8 cellular contexts compared by ENCODE assay signal in the genomic region with DNA sequence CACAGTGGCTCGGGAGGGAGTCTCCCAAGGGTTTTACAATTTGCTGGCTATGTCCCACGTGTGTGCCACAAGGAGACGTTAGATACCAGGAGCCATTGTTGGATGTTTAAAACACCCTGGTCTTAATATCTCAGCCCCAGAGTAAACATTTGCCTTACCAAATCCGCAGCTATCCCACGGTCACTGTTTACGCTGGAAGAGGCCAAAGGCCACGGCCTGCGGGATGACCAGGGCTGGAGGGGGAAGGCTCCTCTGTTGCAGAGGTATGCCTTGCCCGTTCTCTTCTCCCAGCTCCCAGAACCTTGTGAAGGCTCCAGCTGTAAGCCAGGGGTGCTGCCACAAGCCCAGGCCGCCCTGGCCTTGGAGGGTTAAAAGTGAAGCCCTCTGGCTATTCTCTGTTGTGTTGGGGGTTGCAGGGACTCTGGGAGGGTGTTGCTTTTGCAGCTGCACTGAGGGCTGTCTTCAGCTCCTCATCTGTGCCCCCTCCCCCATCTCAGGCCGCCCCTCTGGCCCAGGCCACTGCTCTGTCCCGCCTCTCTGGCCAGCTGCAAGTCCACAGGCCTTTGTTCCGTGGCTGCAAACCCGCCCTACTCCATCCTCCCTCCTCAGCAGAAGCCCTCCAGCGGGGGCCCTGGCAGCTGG. TPM values are rescaled to one million over a fixed set of nuclear protein-coding genes. Genes with fewer than 3 reads are reported as not detected.
DNase-seq lines count a peak whose midpoint lies in the region; ATAC-seq and TF ChIP-seq lines count a peak whose summit lies in the region.

No MANE protein-coding gene starts in this region.

- H3K4me1 ChIP-seq in esophagus (ENCODE audit: control insufficient read depth in 2 of 2, insufficient read depth in 2 of 2, low read length in 1 of 2), result peaks cover 10 to 36% of the 10 kb centered on the region in 2 donors
- peaks cover 51% of the 10 kb centered on the region for H3K4me1 ChIP-seq in mucosa of stomach (ENCODE audit: control insufficient read depth, insufficient read depth, low read length)
- H3K4me1 ChIP-seq in upper lobe of left lung, result peaks cover 35 to 82% (median 55%) of the 10 kb centered on the region in 4 donors

- no peak for TF ChIP-seq EP300 in upper lobe of left lung (IDR thresholded peaks at IDR 0.05)

- peak overlapping the region; percentile 89 for H3K9ac ChIP-seq in mucosa of stomach (ENCODE audit: low read length)

- 31 to 45% methylated on average over 14 to 15 of the region's 15 CpGs for WGBS in esophagus, 2 donors
- 65 to 72% methylated on average over 15 of the region's 15 CpGs for WGBS in upper lobe of left lung, 2 donors

- DNase-seq in activated naive CD4-positive, alpha-beta T cell treated with Interleukin-2 at 50 U/mL for 16 hours, result peak; percentile 3
- no peak for DNase-seq in activated naive CD4-positive, alpha-beta T cell treated with anti-CD3 and anti-CD28 coated beads, Interleukin-2, amount 50 U/mL, for 16 hours
- DNase-seq in upper lobe of left lung (peak in 1 of 2 donors; percentile 49), SHP77 (lab: John Stamatoyannopoulos, UW) (no peak)
- DNase-seq in activated effector memory CD4-positive, alpha-beta T cell treated with Interleukin-2 at 50 U/mL for 16 hours, result no peak

- H3K4me3 ChIP-seq in esophagus (ENCODE audit: low read depth in 1 of 2, low read length in 2 of 2) (peak overlapping the region in 1 of 2 donors; percentile 90), mucosa of stomach (ENCODE audit: low read length) (no peak overlapping the region), upper lobe of left lung (peak overlapping the region in 2 of 4 donors; percentile 7 to 85)

- ATAC-seq in upper lobe of left lung (ENCODE audit: low FRiP score in 2 of 2) (no peak), HG02623 (IDR thresholded peaks at IDR 0.05; ENCODE audit: unreplicated experiment) (no peak)

- TF ChIP-seq CTCF in upper lobe of left lung (IDR thresholded peaks at IDR 0.05), result no peak

- no peak for TF ChIP-seq POLR2A in upper lobe of left lung (IDR thresholded peaks at IDR 0.05)

- no peaks in the 10 kb centered on the region for H3K36me3 ChIP-seq in esophagus (ENCODE audit: control insufficient read depth in 2 of 2, insufficient read depth in 2 of 2, low read length in 1 of 2)
- H3K36me3 ChIP-seq in mucosa of stomach (ENCODE audit: control insufficient read depth, insufficient read depth, low read length), result no peaks in the 10 kb centered on the region
- no peaks in the 10 kb centered on the region for H3K36me3 ChIP-seq in upper lobe of left lung

- H3K27ac ChIP-seq in esophagus (ENCODE audit: low read depth in 2 of 2, low read length in 1 of 2) (peak overlapping the region; percentile 84 to 91), upper lobe of left lung (peak overlapping the region; percentile 77 to 91 (median 84))

- H3K9me3 ChIP-seq in esophagus (ENCODE audit: control insufficient read depth in 2 of 2, insufficient read depth in 1 of 2, low read depth in 1 of 2, low read length in 1 of 2), result no peaks in the 10 kb centered on the region
- no peaks in the 10 kb centered on the region for H3K9me3 ChIP-seq in mucosa of stomach (ENCODE audit: control insufficient read depth, low read length)
- no peaks in the 10 kb centered on the region for H3K9me3 ChIP-seq in upper lobe of left lung

- no peaks in the 10 kb centered on the region for H3K27me3 ChIP-seq in esophagus (ENCODE audit: control insufficient read depth in 1 of 2, insufficient read depth in 2 of 2, low read length in 2 of 2)
- H3K27me3 ChIP-seq in mucosa of stomach (ENCODE audit: control insufficient read depth, insufficient read depth, low read length), result peaks cover 4% of the 10 kb centered on the region
- no peaks in the 10 kb centered on the region for H3K27me3 ChIP-seq in upper lobe of left lung

RNA-seq across cellular contexts. Expression of a gene that starts 2.4 kb away (rescaled TPM):
- polyA plus RNA-seq in esophagus, result 10 to 100 TPM; 23.1 to 27.1 TPM
- 10 to 100 TPM; 12.8 to 49.2 (median 34.8) TPM for total RNA-seq in upper lobe of left lung
